8 cellular contexts compared by ENCODE assay signal in genomic region chr6:108560463-108561308, GRCh38. TPM values are rescaled to one million over a fixed set of nuclear protein-coding genes. Genes with fewer than 3 reads are reported as not detected.
DNase-seq lines count a peak whose midpoint lies in the region; ATAC-seq and TF ChIP-seq lines count a peak whose summit lies in the region.

Gene FOXO3 (plus strand): TSS chr6:108560917. CDS start chr6:108561209, 292 bp downstream.

- peak; percentile 35 for DNase-seq in NCI-H446 treated with DMSO at 0.1 percent for 48 hours (lab: John Stamatoyannopoulos, UW)
- peak; percentile 67 for DNase-seq in activated CD4-positive, alpha-beta memory T cell treated with anti-CD3 and anti-CD28 coated beads for 36 hours
- peak; percentile 62 for DNase-seq in stimulated activated CD4-positive, alpha-beta T cell treated with anti-CD3 and anti-CD28 coated beads, Interleukin-4, amount 100 ng/mL, for 24 hours

- intact Hi-C loops in activated CD4-positive, alpha-beta memory T cell treated with anti-CD3 and anti-CD28 coated beads for 36 hours (cut with micrococcal nuclease), result loop anchor here (5.0 kb wide), 1 partner anchor 897 kb away; the partner anchor contains the start of gene MICAL1

- peaks cover 13% of the 10 kb centered on the region for H3K36me3 Mint-ChIP-seq in activated CD4-positive, alpha-beta memory T cell treated with anti-CD3 and anti-CD28 coated beads for 36 hours

- H3K27me3 ChIP-seq in duodenal mucosa (ENCODE audit: control insufficient read depth in 1 of 2, insufficient read depth in 2 of 2, low read length in 2 of 2) (no peaks in the 10 kb centered on the region), liver (ENCODE audit: control insufficient read depth in 4 of 4, insufficient read depth in 4 of 4, low read length in 3 of 4) (no peaks in the 10 kb centered on the region)

- H3K27ac Mint-ChIP-seq in activated CD4-positive, alpha-beta memory T cell treated with anti-CD3 and anti-CD28 coated beads for 36 hours, result peak within 1 kb of the TSS; percentile 74

- no peak for TF ChIP-seq RAD21 in liver (IDR thresholded peaks at IDR 0.05)

- TF ChIP-seq CTCF in 22Rv1 (IDR thresholded peaks at IDR 0.05) (peak; percentile 9; the same call in 1 of the 2 replicates), liver (IDR thresholded peaks at IDR 0.05; ENCODE audit: low read depth, low read length, missing input control) (no peak)

- ATAC-seq in GM18502 (IDR thresholded peaks at IDR 0.05; ENCODE audit: poor library complexity, unreplicated experiment) (peak; percentile 15), GM21515 (IDR thresholded peaks at IDR 0.05; ENCODE audit: unreplicated experiment) (no peak)

- H3K27ac ChIP-seq in 22Rv1 (peak within 1 kb of the TSS; percentile 90), duodenal mucosa (ENCODE audit: low read depth, low read length) (peak within 1 kb of the TSS; percentile 98), liver (ENCODE audit: low read depth in 1 of 2, low read length in 2 of 2) (peak within 1 kb of the TSS; percentile 99 to 100)

- no peaks in the 10 kb centered on the region for H3K9me3 ChIP-seq in duodenal mucosa (ENCODE audit: control insufficient read depth in 1 of 2, low read length in 2 of 2)
- no peaks in the 10 kb centered on the region for H3K9me3 ChIP-seq in liver (ENCODE audit: control insufficient read depth in 4 of 4, low read length in 3 of 4)

- H3K4me3 ChIP-seq in duodenal mucosa (ENCODE audit: low read depth in 1 of 2, low read length in 2 of 2), result peak within 1 kb of the TSS; percentile 89 to 91
- H3K4me3 ChIP-seq in liver (ENCODE audit: low read depth in 1 of 3, low read length in 3 of 3), result peak within 1 kb of the TSS; percentile 68 to 95 (median 93)

- H3K27me3 Mint-ChIP-seq in activated CD4-positive, alpha-beta memory T cell treated with anti-CD3 and anti-CD28 coated beads for 36 hours, result no peaks in the 10 kb centered on the region

- POLR2A ChIA-PET in activated CD4-positive, alpha-beta memory T cell treated with anti-CD3 and anti-CD28 coated beads for 36 hours (lab: Charles Lee), result interaction anchor here (0.6 to 2.8 kb wide), 7 partner anchors 106 to 822 kb away, joined by 3 to 9 read pairs (median 3); partner anchors contain the start of genes ARMC2 and CD164

- H3K36me3 ChIP-seq in duodenal mucosa (ENCODE audit: control insufficient read depth in 1 of 2, insufficient read depth in 2 of 2, low read length in 2 of 2) (no peaks in the 10 kb centered on the region), liver (ENCODE audit: control insufficient read depth in 4 of 4, insufficient read depth in 3 of 4, low read depth in 1 of 4, low read length in 3 of 4) (no peaks in the 10 kb centered on the region)

- H3K4me1 ChIP-seq in duodenal mucosa (ENCODE audit: control insufficient read depth in 1 of 2, insufficient read depth in 2 of 2, low read length in 2 of 2) (peaks cover 33 to 37% of the 10 kb centered on the region in 2 donors), liver (ENCODE audit: control insufficient read depth in 4 of 4, insufficient read depth in 4 of 4, low read length in 3 of 4) (peaks cover 4 to 50% (median 34%) of the 10 kb centered on the region in 4 donors)

- H3K4me1 Mint-ChIP-seq in activated CD4-positive, alpha-beta memory T cell treated with anti-CD3 and anti-CD28 coated beads for 36 hours (ENCODE audit: low read depth), result peaks cover 45% of the 10 kb centered on the region

- 3% methylated on average over 108 of the region's 110 CpGs for WGBS in liver

- peak within 1 kb of the TSS; percentile 83 for H3K4me3 Mint-ChIP-seq in activated CD4-positive, alpha-beta memory T cell treated with anti-CD3 and anti-CD28 coated beads for 36 hours

- H3K9ac ChIP-seq in duodenal mucosa (ENCODE audit: low read depth in 1 of 2, low read length in 2 of 2), result peak within 1 kb of the TSS; percentile 90 to 99
- H3K9ac ChIP-seq in liver (ENCODE audit: low read depth in 1 of 2, low read length in 2 of 2), result peak within 1 kb of the TSS; percentile 94 to 96

- no peaks in the 10 kb centered on the region for H3K9me3 Mint-ChIP-seq in activated CD4-positive, alpha-beta memory T cell treated with anti-CD3 and anti-CD28 coated beads for 36 hours

- CTCF ChIA-PET in activated CD4-positive, alpha-beta memory T cell treated with anti-CD3 and anti-CD28 coated beads for 36 hours (lab: Charles Lee), result interaction anchor here (1.8 kb wide), 1 partner anchor 332 kb away, joined by 5 read pairs; no protein-coding TSS in a partner anchor

TF ChIP-seq in liver, 16 proteins besides CTCF, POLR2A, EP300 and RAD21:
- TF ChIP-seq TAF1 (conservative IDR thresholded peaks at IDR 0.05), result peak; percentile 18
- TF ChIP-seq REST (IDR thresholded peaks at IDR 0.05), result no peak
- TF ChIP-seq FOXA1 (IDR thresholded peaks at IDR 0.05), result no peak
- TF ChIP-seq EGR1 (IDR thresholded peaks at IDR 0.05; ENCODE audit: low read depth in 2 of 2), result peak in 1 of 2 donors; percentile 25
TF ChIP-seq in liver: peak in this region for 2.

RNA-seq across cellular contexts. Expression of gene FOXO3, which starts in this region (rescaled TPM):
- total RNA-seq in activated CD4-positive, alpha-beta memory T cell treated with anti-CD3 and anti-CD28 coated beads for 36 hours, result 1 to 10 TPM; 5.4 to 6.5 TPM
- total RNA-seq in liver, result 10 to 100 TPM; 21.7 to 72.2 TPM
- polyA plus RNA-seq in liver, result 10 to 100 TPM in 1 of 2 donors, 1 to 10 TPM in 1; 6.0 to 12.8 TPM
